In the genomic region with DNA sequence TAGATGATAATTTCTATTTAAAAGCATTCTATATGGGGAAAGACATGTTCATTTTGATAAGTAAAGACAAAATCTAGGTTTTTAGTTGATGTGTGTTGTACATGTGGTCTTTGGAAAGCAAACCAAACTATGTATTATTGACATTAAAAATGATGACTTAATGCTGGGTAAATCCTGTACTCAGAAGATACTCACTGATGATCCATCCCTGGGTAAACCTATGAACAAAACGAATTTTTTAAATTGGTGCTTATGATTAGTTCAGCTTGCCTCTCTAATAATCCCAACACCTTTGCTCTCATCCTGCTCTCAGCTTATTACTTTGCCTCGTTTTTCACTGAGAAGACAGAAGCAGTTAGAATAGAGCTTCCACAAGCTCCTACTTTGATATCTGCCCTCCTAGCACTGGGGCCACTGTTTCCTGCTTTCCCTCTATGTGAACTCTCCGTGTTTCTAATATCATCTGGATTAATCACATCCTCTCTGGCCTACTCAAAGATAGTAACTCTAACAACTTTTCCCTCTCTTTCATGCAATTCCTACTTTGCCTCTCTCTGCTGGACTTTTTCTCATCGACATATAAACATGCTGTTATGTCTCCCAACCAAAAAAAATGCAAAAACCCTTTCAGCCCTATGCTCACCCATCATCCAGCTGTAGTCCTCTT, we compare ENCODE assay signal across 18 cellular contexts. TPM values are rescaled to one million over a fixed set of nuclear protein-coding genes. Genes with fewer than 3 reads are reported as not detected.
DNase-seq lines count a peak whose midpoint lies in the region; ATAC-seq and TF ChIP-seq lines count a peak whose summit lies in the region.
"Had no signal": no experiment of that assay in that cellular context is flagged by ENCODE, and none has a peak within 500 bp of the region (broad histone marks: within the 10 kb centered on the region; RNA-seq: fewer than 3 reads in every experiment).

No MANE protein-coding gene starts in this region.

- in situ Hi-C loops in astrocyte of the spinal cord (cut with HindIII; ENCODE audit: low sequenced_read_pairs) = no loop called here

- ATAC-seq in GM21390 (IDR thresholded peaks at IDR 0.05; ENCODE audit: unreplicated experiment) = no peak
- ATAC-seq: stimulated activated naive CD8-positive, alpha-beta T cell treated with anti-CD3 and anti-CD28 coated beads, Interleukin-15, Interleukin-2, amounts not matched to agents 100 U/mL and 50 U/mL, for 24 hours had no signal

- H3K27ac ChIP-seq in SJCRH30 = no peak overlapping the region
- H3K27ac ChIP-seq: upper lobe of left lung had no signal

- H3K36me3 ChIP-seq in SJCRH30 = peaks cover 5% of the 10 kb centered on the region

- H3K4me1 ChIP-seq in SJCRH30 = no peaks in the 10 kb centered on the region

- DNase-seq in AG08395 (ENCODE audit: low spot score) = peak; percentile 63
- DNase-seq in HS-27A (ENCODE audit: low read depth) = peak; percentile 62
- peak; percentile 73 for DNase-seq in astrocyte of the spinal cord (ENCODE audit: low read depth, low spot score)
- peak; percentile 26 for DNase-seq in kidney glomerular epithelial cell (lab: John Stamatoyannopoulos, UW)
- DNase-seq in SJCRH30 = no peak
- DNase-seq in cerebellum (ENCODE audit: low spot score) = no peak
- no peak for DNase-seq in NK-92 treated with Interleukin-12 subunit alpha and Interleukin-12 subunit beta, amount 100 ng/mL, for 24 hours (lab: John Stamatoyannopoulos, UW)
- DNase-seq: activated B cell treated with CpG ODN at 0.5 μM for 24 hours; activated effector memory CD4-positive, alpha-beta T cell treated with Interleukin-2 at 50 U/mL for 16 hours; AML-193; anterior cingulate cortex; naive B cell; NCI-H524; OCI-M1; stimulated activated naive CD8-positive, alpha-beta T cell treated with anti-CD3 and anti-CD28 coated beads, Interleukin-15, Interleukin-2, amounts not matched to agents 100 U/mL and 50 U/mL, for 24 hours; upper lobe of left lung had no signal

- no peaks in the 10 kb centered on the region for H3K9me3 ChIP-seq in SJCRH30 (replicated peaks)
- H3K9me3 ChIP-seq: upper lobe of left lung had no signal

- H3K27me3 ChIP-seq in SJCRH30 = no peaks in the 10 kb centered on the region
- H3K27me3 ChIP-seq: upper lobe of left lung had no signal

- H3K4me3 ChIP-seq in astrocyte of the spinal cord (ENCODE audit: low read depth, low read length) = no peak overlapping the region
- no peak overlapping the region for H3K4me3 ChIP-seq in SJCRH30
- H3K4me3 ChIP-seq: upper lobe of left lung had no signal

- TF ChIP-seq CTCF in astrocyte of the spinal cord (IDR thresholded peaks at IDR 0.05; ENCODE audit: low read depth, low read length) = no peak

RNA-seq across cellular contexts. Expression of a gene that starts 29.3 kb away (rescaled TPM):
- total RNA-seq in SJCRH30 (2014; rRNA removed; shearing (Covaris generic)) = not detected in 2 replicates
- 36.5 TPM for total RNA-seq in cerebellum
- total RNA-seq: activated B cell treated with CpG ODN at 0.5 μM for 24 hours; activated CD8-positive, alpha-beta memory T cell treated with anti-CD3 and anti-CD28 coated beads for 36 hours had no signal

RNA-seq across cellular contexts. Expression of a gene that starts 30.5 kb away (rescaled TPM):
- total RNA-seq in SJCRH30 (2014; rRNA removed; shearing (Covaris generic)) = not detected in 2 replicates
- total RNA-seq in cerebellum = 5.0 TPM

RNA-seq across cellular contexts. Expression of a gene that starts 58.6 kb away (rescaled TPM):
- total RNA-seq in SJCRH30 (2014; rRNA removed; shearing (Covaris generic)) = 48.1 and 58.2 TPM in 2 replicates
- total RNA-seq in cerebellum = 80.0 TPM

Comparison
In these comparisons a context has a peak if more than half of its experiments do, and no peak if none do; other contexts are left out.
1. DNase-seq: peak in AG08395 (single experiment), HS-27A (single experiment), astrocyte of the spinal cord (single experiment) and kidney glomerular epithelial cell (single experiment); none in SJCRH30 (0 of 2), cerebellum (single experiment) and NK-92 treated with Interleukin-12 subunit alpha and Interleukin-12 subunit beta, amount 100 ng/mL, for 24 hours (single experiment).
2. RNA of a gene that starts 29.3 kb away (total RNA-seq): 36.5 TPM in cerebellum (single experiment); not detected in SJCRH30; every median in the first group is over 10 times any median in the second.